Comparison of ENCODE assay signal across 13 cellular contexts in genomic region chr20:51156041-51156795, GRCh38.
A peak's percentile ranks its signal among the peaks of the same experiment; 100 is the strongest.
DNase-seq lines count a peak whose midpoint lies in the region; FAIRE-seq lines count a peak whose summit lies in the region.
"Had no signal": no experiment of that assay in that cellular context is flagged by ENCODE, and none has a peak within 500 bp of the region (broad histone marks: within the 10 kb centered on the region; RNA-seq: fewer than 3 reads in every experiment).

No MANE protein-coding gene starts in this region.

- H3K9me3 Mint-ChIP-seq in activated T-helper 1 cell treated with anti-CD3 and anti-CD28 coated beads, Interleukin-12 subunit alpha, Interleukin-12 subunit beta, Interleukin-2, Interleukin-4 antibody, amounts not matched to agents 30 ng/mL and 10 ng/mL and 1 ng/mL, durations not matched to agents 14 hours and 24 hours and 36 hours: no peaks in the 10 kb centered on the region
- H3K9me3 Mint-ChIP-seq: activated naive CD8-positive, alpha-beta T cell treated with anti-CD3 and anti-CD28 coated beads, Interleukin-2, amount 10 ng/mL, durations not matched to agents 7 days and 5 days; naive thymus-derived CD8-positive, alpha-beta T cell had no signal

- H3K4me3 Mint-ChIP-seq in activated T-helper 1 cell treated with anti-CD3 and anti-CD28 coated beads, Interleukin-12 subunit alpha, Interleukin-12 subunit beta, Interleukin-2, Interleukin-4 antibody, amounts not matched to agents 30 ng/mL and 10 ng/mL and 1 ng/mL, durations not matched to agents 14 hours and 24 hours and 36 hours: no peak overlapping the region
- H3K4me3 Mint-ChIP-seq: activated naive CD8-positive, alpha-beta T cell treated with anti-CD3 and anti-CD28 coated beads, Interleukin-2, amount 10 ng/mL, durations not matched to agents 7 days and 5 days; naive thymus-derived CD8-positive, alpha-beta T cell had no signal

- peak; percentile 39 for DNase-seq in HCEC 1CT
- DNase-seq in caudate nucleus (lab: John Stamatoyannopoulos, UW): peak in 44 of 61 donors; percentile 4 to 91 (median 43)
- peak; percentile 37 for DNase-seq in inferior parietal cortex (ENCODE audit: extremely low spot score)
- DNase-seq in stromal cell of bone marrow (ENCODE audit: low read depth): peak; percentile 42
- DNase-seq in small intestine: no peak
- DNase-seq in NOMO-1 treated with DMSO at 0.1 percent for 48 hours (lab: John Stamatoyannopoulos, UW; ENCODE audit: unreplicated experiment): no peak
- no peak for DNase-seq in activated T-helper 1 cell treated with anti-CD3 and anti-CD28 coated beads, Interleukin-12 subunit alpha, Interleukin-12 subunit beta, Interleukin-2, Interleukin-4 antibody, amounts not matched to agents 30 ng/mL and 10 ng/mL and 1 ng/mL, durations not matched to agents 14 hours and 24 hours and 36 hours (ENCODE audit: low spot score)
- DNase-seq: activated naive CD8-positive, alpha-beta T cell treated with anti-CD3 and anti-CD28 coated beads, Interleukin-2, amount 10 ng/mL, durations not matched to agents 7 days and 5 days; KBM-7; naive thymus-derived CD8-positive, alpha-beta T cell; PC-9; stimulated activated CD4-positive, alpha-beta T cell treated with anti-CD3 and anti-CD28 coated beads, Interleukin-15, amount 100 ng/mL, for 24 hours had no signal

- H3K36me3 Mint-ChIP-seq in activated T-helper 1 cell treated with anti-CD3 and anti-CD28 coated beads, Interleukin-12 subunit alpha, Interleukin-12 subunit beta, Interleukin-2, Interleukin-4 antibody, amounts not matched to agents 30 ng/mL and 10 ng/mL and 1 ng/mL, durations not matched to agents 14 hours and 24 hours and 36 hours (ENCODE audit: low read depth): no peaks in the 10 kb centered on the region
- H3K36me3 Mint-ChIP-seq: activated naive CD8-positive, alpha-beta T cell treated with anti-CD3 and anti-CD28 coated beads, Interleukin-2, amount 10 ng/mL, durations not matched to agents 7 days and 5 days; naive thymus-derived CD8-positive, alpha-beta T cell had no signal

- no peaks in the 10 kb centered on the region for H3K4me1 Mint-ChIP-seq in activated T-helper 1 cell treated with anti-CD3 and anti-CD28 coated beads, Interleukin-12 subunit alpha, Interleukin-12 subunit beta, Interleukin-2, Interleukin-4 antibody, amounts not matched to agents 30 ng/mL and 10 ng/mL and 1 ng/mL, durations not matched to agents 14 hours and 24 hours and 36 hours (ENCODE audit: low read depth)

- peaks cover 26% of the 10 kb centered on the region for H3K27me3 Mint-ChIP-seq in activated T-helper 1 cell treated with anti-CD3 and anti-CD28 coated beads, Interleukin-12 subunit alpha, Interleukin-12 subunit beta, Interleukin-2, Interleukin-4 antibody, amounts not matched to agents 30 ng/mL and 10 ng/mL and 1 ng/mL, durations not matched to agents 14 hours and 24 hours and 36 hours (ENCODE audit: insufficient read depth)

- H3K27ac Mint-ChIP-seq in activated T-helper 1 cell treated with anti-CD3 and anti-CD28 coated beads, Interleukin-12 subunit alpha, Interleukin-12 subunit beta, Interleukin-2, Interleukin-4 antibody, amounts not matched to agents 30 ng/mL and 10 ng/mL and 1 ng/mL, durations not matched to agents 14 hours and 24 hours and 36 hours: no peak overlapping the region
- H3K27ac Mint-ChIP-seq: activated naive CD8-positive, alpha-beta T cell treated with anti-CD3 and anti-CD28 coated beads, Interleukin-2, amount 10 ng/mL, durations not matched to agents 7 days and 5 days; naive thymus-derived CD8-positive, alpha-beta T cell had no signal

- no peak overlapping the region for H3K4me3 ChIP-seq in small intestine (ENCODE audit: low read depth in 1 of 2, low read length in 2 of 2)
- H3K4me3 ChIP-seq: PC-9 had no signal

- H3K36me3 ChIP-seq in small intestine (ENCODE audit: control insufficient read depth in 2 of 2, insufficient read depth in 2 of 2, low read length in 2 of 2): no peaks in the 10 kb centered on the region

- WGBS in small intestine, 3 donors: 42 to 63% (median 60%) methylated on average over 16 of the region's 16 CpGs

- no peak for FAIRE-seq in small intestine (lab: Jason Lieb, UNC)
- FAIRE-seq: endothelial cell of umbilical vein had no signal

- no peaks in the 10 kb centered on the region for H3K9me3 ChIP-seq in small intestine (ENCODE audit: control insufficient read depth, low read depth)

- no peaks in the 10 kb centered on the region for H3K4me1 ChIP-seq in small intestine (ENCODE audit: control insufficient read depth in 2 of 2, insufficient read depth in 1 of 2, low read depth in 1 of 2, low read length in 1 of 2)

- peaks cover 6 to 27% of the 10 kb centered on the region in 2 donors for H3K27me3 ChIP-seq in small intestine (ENCODE audit: control insufficient read depth in 2 of 2, insufficient read depth in 2 of 2, low read length in 2 of 2)

- intact Hi-C loops in activated T-helper 1 cell treated with anti-CD3 and anti-CD28 coated beads, Interleukin-12 subunit alpha, Interleukin-12 subunit beta, Interleukin-2, Interleukin-4 antibody, amounts not matched to agents 30 ng/mL and 10 ng/mL and 1 ng/mL, durations not matched to agents 14 hours and 24 hours and 36 hours (cut with micrococcal nuclease): no loop called here

- H3K27ac ChIP-seq in caudate nucleus (ENCODE audit: low read depth, low read length) (no peak overlapping the region), small intestine (ENCODE audit: low read depth in 1 of 2, low read length in 1 of 2) (no peak overlapping the region)
- H3K27ac ChIP-seq: PC-9 had no signal

Comparison
In these comparisons a context has a peak if more than half of its experiments do, and no peak if none do; other contexts are left out.
1. DNase-seq: peak in HCEC 1CT (single experiment), caudate nucleus (44 of 61), inferior parietal cortex (single experiment) and stromal cell of bone marrow (single experiment); none in small intestine (single experiment), NOMO-1 treated with DMSO at 0.1 percent for 48 hours (single experiment) and activated T-helper 1 cell treated with anti-CD3 and anti-CD28 coated beads, Interleukin-12 subunit alpha, Interleukin-12 subunit beta, Interleukin-2, Interleukin-4 antibody, amounts not matched to agents 30 ng/mL and 10 ng/mL and 1 ng/mL, durations not matched to agents 14 hours and 24 hours and 36 hours (single experiment).